Comparison of ENCODE assay signal across 14 cellular contexts in the genomic region with DNA sequence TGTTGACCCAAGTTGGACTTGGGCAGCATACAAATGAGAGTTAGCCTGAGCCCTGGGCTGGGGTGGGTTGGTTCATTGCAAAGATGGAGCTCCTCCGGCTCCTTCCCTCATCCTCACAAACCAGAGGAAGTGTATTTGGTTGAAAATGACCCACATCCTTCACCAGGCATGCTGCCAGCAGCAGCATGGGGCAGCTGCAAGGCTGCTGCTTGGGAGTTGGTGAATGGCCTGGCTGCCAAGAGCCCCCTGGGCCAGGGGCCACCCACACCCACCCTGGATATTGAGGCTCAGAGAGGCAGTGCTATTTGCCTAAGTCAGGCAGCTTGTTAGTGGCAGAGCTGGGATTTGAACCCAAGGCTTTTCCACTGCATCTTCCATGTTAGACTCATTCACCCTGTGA.
"Had no signal": no experiment of that assay in that cellular context is flagged by ENCODE, and none has a peak within 500 bp of the region (broad histone marks: within the 10 kb centered on the region; RNA-seq: fewer than 3 reads in every experiment).

No MANE protein-coding gene starts in this region.

- H3K4me1 ChIP-seq: foreskin keratinocyte, pancreas, testis, tibial nerve had no signal

- H3K4me3 ChIP-seq: hepatocyte, pancreas, right lobe of liver, testis, tibial nerve had no signal

- H3K9me3 ChIP-seq: pancreas, right lobe of liver, testis, tibial nerve had no signal

- H3K27me3 ChIP-seq: foreskin keratinocyte, hepatocyte, pancreas, right lobe of liver, testis, tibial nerve had no signal

- H3K27ac ChIP-seq: foreskin keratinocyte, hepatocyte, pancreas, right lobe of liver, testis, tibial nerve had no signal

- H3K36me3 ChIP-seq: pancreas, right lobe of liver, tibial nerve had no signal

- DNase-seq: foreskin keratinocyte; head of caudate nucleus; natural killer cell; nucleus accumbens; pancreas; right lobe of liver; stimulated activated CD4-positive, alpha-beta T cell treated with anti-CD3 and anti-CD28 coated beads, Interleukin-15, amount 100 ng/mL, for 24 hours; stimulated activated CD4-positive, alpha-beta T cell treated with anti-CD3 and anti-CD28 coated beads, Interleukin-1b, Interleukin-23, amount 100 ng/mL, for 48 hours; stimulated activated CD4-positive, alpha-beta T cell treated with anti-CD3 and anti-CD28 coated beads, Interleukin-4, amount 100 ng/mL, for 4 hours; stimulated activated naive B cell treated with anti-CD40 and anti-IgM and Interleukin-4, amounts not matched to agents 10 μg/mL and 1 μg/mL and 100 μg/mL, for 72 hours; stimulated activated naive CD8-positive, alpha-beta T cell treated with anti-CD3 and anti-CD28 coated beads, Interleukin-15, amount 100 ng/mL, for 72 hours; testis had no signal

- H3K4me2 ChIP-seq: hepatocyte had no signal
